ENCODE assay signal across 28 cellular contexts in the genomic region with DNA sequence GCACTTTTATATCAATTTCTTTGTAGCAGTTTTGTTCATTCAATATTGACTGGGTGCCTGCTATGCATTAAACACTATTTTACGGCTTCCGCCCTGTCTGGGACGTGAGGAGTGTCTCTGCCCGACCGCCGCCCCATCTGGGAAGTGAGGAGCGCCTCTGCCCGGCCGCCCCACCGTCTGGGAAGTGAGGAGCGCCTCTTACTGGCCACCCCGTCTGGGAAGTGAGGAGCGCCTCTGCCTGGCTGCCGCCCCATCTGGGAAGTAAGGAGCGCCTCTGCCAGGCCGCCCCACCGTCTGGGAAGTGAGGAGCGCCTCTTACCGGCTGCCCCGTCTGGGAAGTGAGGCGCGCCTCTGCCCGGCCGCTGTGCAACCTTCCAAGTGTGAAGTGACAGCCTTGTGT.
"Had no signal": no experiment of that assay in that cellular context is flagged by ENCODE, and none has a peak within 500 bp of the region (broad histone marks: within the 10 kb centered on the region; RNA-seq: fewer than 3 reads in every experiment).

No MANE protein-coding gene starts in this region.

- ATAC-seq: left lobe of liver; natural killer cell; sciatic nerve; stimulated activated naive B cell treated with anti-CD40 and anti-IgM and Interleukin-4, amounts not matched to agents 10 μg/mL and 1 μg/mL and 100 μg/mL, for 72 hours; stimulated activated naive CD8-positive, alpha-beta T cell treated with anti-CD3 and anti-CD28 coated beads, Interleukin-15, Interleukin-2, amounts not matched to agents 100 U/mL and 50 U/mL, for 24 hours had no signal

- H2AFZ ChIP-seq: neural progenitor cell, parathyroid adenoma had no signal

- H3K9me3 ChIP-seq: neutrophil, psoas muscle, stomach, testis, thyroid gland, transverse colon, upper lobe of left lung had no signal

- H3K36me3 ChIP-seq: neural progenitor cell, neutrophil, thyroid gland had no signal

- H3K27ac Mint-ChIP-seq: naive B cell; natural killer cell; nephron progenitor cell; neural progenitor cell; stimulated activated naive B cell treated with anti-CD40 and anti-IgM and Interleukin-4, amounts not matched to agents 10 μg/mL and 1 μg/mL and 100 μg/mL, for 72 hours had no signal

- H3K79me2 ChIP-seq: parathyroid adenoma had no signal

- H3K4me2 ChIP-seq: neural progenitor cell had no signal

- H3K27me3 ChIP-seq: neural progenitor cell, neutrophil, stomach, testis, thyroid gland, transverse colon, upper lobe of left lung had no signal

- H3K4me1 Mint-ChIP-seq: naive B cell; natural killer cell; stimulated activated naive B cell treated with anti-CD40 and anti-IgM and Interleukin-4, amounts not matched to agents 10 μg/mL and 1 μg/mL and 100 μg/mL, for 72 hours had no signal

- H3K4me3 ChIP-seq: lung, neural progenitor cell, psoas muscle, skin epidermis, stomach, testis, thyroid gland, transverse colon, upper lobe of left lung had no signal

- H3K27ac ChIP-seq: neural progenitor cell, neutrophil, parathyroid adenoma, psoas muscle, stomach, testis, thyroid gland, transverse colon had no signal

- H3K36me3 Mint-ChIP-seq: naive B cell; natural killer cell; stimulated activated naive B cell treated with anti-CD40 and anti-IgM and Interleukin-4, amounts not matched to agents 10 μg/mL and 1 μg/mL and 100 μg/mL, for 72 hours had no signal

- H3K4me3 Mint-ChIP-seq: mesothelial cell of epicardium; naive B cell; natural killer cell; nephron progenitor cell; neural progenitor cell; stimulated activated naive B cell treated with anti-CD40 and anti-IgM and Interleukin-4, amounts not matched to agents 10 μg/mL and 1 μg/mL and 100 μg/mL, for 72 hours had no signal

- DNase-seq: head of caudate nucleus; kidney glomerular epithelial cell; left cardiac atrium; mesendoderm; naive B cell; natural killer cell; nephron progenitor cell; occipital lobe; psoas muscle; stimulated activated CD4-positive, alpha-beta T cell treated with anti-CD3 and anti-CD28 coated beads, Interleukin-12 subunit alpha, Interleukin-12 subunit beta, amount 100 ng/mL, for 4 hours; stimulated activated CD4-positive, alpha-beta T cell treated with anti-CD3 and anti-CD28 coated beads, Interleukin-15, amount 100 ng/mL, for 24 hours; stimulated activated CD4-positive, alpha-beta T cell treated with anti-CD3 and anti-CD28 coated beads, Interleukin-2, amount 100 ng/mL, for 24 hours; stimulated activated CD4-positive, alpha-beta T cell treated with anti-CD3 and anti-CD28 coated beads, Interleukin-4, amount 100 ng/mL, for 1 hour; stimulated activated naive B cell treated with anti-CD40 and anti-IgM and Interleukin-4, amounts not matched to agents 10 μg/mL and 1 μg/mL and 100 μg/mL, for 72 hours; stimulated activated naive CD8-positive, alpha-beta T cell treated with anti-CD3 and anti-CD28 coated beads, Interleukin-15, Interleukin-2, amounts not matched to agents 100 U/mL and 50 U/mL, for 24 hours; stomach; testis; thyroid gland; transverse colon had no signal

- H3K9me3 Mint-ChIP-seq: naive B cell; natural killer cell; neural progenitor cell; stimulated activated naive B cell treated with anti-CD40 and anti-IgM and Interleukin-4, amounts not matched to agents 10 μg/mL and 1 μg/mL and 100 μg/mL, for 72 hours had no signal

- H3K4me1 ChIP-seq: parathyroid adenoma, thyroid gland had no signal
